In genomic region chr16:74123195-74123594, GRCh38 we compare ENCODE assay signal across 7 cellular contexts.
"Had no signal": no experiment of that assay in that cellular context is flagged by ENCODE, and none has a peak within 500 bp of the region (broad histone marks: within the 10 kb centered on the region; RNA-seq: fewer than 3 reads in every experiment).

No MANE protein-coding gene starts in this region.

- H3K27ac ChIP-seq: HL-60, KMS-11 had no signal

- H3K9ac ChIP-seq: KMS-11 had no signal

- H3K4me2 ChIP-seq: KMS-11 had no signal

- DNase-seq: IMR-90, Karpas-422, KBM-7, KG1 had no signal

- FAIRE-seq: HTR-8/SVneo had no signal
